In the genomic region with DNA sequence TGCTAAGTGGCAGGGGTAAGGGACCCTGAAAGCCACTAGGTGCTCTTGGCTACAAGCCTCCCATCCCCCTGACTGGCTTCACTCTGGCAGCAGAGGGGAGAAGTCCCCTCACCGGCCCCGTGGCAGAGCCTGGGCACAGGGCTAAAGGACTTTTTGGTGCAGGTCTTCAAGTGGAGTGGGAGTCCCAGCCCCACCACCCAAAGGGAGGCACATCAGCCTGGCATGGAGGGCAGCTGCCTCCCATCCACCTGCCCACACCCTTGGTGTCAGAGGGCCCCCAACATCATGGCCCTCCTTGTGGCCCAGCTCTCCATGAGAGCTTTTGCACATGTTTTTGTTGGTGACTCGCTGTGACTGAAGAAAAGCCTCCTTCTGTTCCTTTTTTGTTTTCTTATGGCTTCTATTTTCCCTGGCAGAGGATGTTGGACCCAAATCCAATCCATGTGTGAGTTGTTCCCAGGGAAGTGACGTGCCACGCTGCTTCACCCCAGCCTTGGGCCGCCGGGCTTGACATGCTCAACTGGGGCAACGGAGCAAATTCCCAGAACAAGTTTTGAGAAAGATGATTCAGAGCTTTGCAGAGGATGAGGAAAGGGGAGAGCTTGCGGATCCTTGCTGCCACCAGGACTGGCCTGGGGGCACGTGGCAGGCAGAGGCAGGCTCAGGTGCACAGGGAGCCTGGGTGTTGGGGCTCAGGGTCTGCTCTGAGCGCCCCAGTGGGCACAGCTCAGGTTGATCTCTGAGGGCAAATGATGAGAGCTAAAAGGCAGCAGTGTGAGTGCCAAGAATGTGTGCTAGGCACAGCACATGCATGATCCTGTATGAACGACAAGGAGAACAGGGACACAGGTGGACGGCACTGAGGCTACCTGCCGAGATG, we compare ENCODE assay signal across 13 cellular contexts. TPM values are rescaled to one million over a fixed set of nuclear protein-coding genes. Genes with fewer than 3 reads are reported as not detected.
DNase-seq lines count a peak whose midpoint lies in the region; ATAC-seq, FAIRE-seq and TF ChIP-seq lines count a peak whose summit lies in the region.
"Had no signal": no experiment of that assay in that cellular context is flagged by ENCODE, and none has a peak within 500 bp of the region (broad histone marks: within the 10 kb centered on the region; RNA-seq: fewer than 3 reads in every experiment).

No MANE protein-coding gene starts in this region.

- FAIRE-seq in small intestine (lab: Jason Lieb, UNC) = no peak

- no peaks in the 10 kb centered on the region for H3K9me3 Mint-ChIP-seq in activated CD8-positive, alpha-beta memory T cell treated with anti-CD3 and anti-CD28 coated beads, Interleukin-2, amount 10 ng/mL, durations not matched to agents 7 days and 5 days (ENCODE audit: low read depth)

- no peak for TF ChIP-seq CTCF in spleen (IDR thresholded peaks at IDR 0.05 in 8 of 11, conservative IDR thresholded peaks at IDR 0.05 in 3 of 11)

- H3K4me3 Mint-ChIP-seq in activated CD8-positive, alpha-beta memory T cell treated with anti-CD3 and anti-CD28 coated beads, Interleukin-2, amount 10 ng/mL, durations not matched to agents 7 days and 5 days = no peak overlapping the region

- no peak for ATAC-seq in left ventricle myocardium superior
- ATAC-seq in activated CD8-positive, alpha-beta memory T cell treated with anti-CD3 and anti-CD28 coated beads, Interleukin-2, amount 10 ng/mL, durations not matched to agents 7 days and 5 days = no peak
- no peak for ATAC-seq in HG02840 (IDR thresholded peaks at IDR 0.05; ENCODE audit: low FRiP score, unreplicated experiment)
- ATAC-seq: HCT116 had no signal

- H3K36me3 ChIP-seq in spleen (peaks cover 0 to 7% (median 0%) of the 10 kb centered on the region in 6 donors), small intestine (ENCODE audit: control insufficient read depth in 2 of 2, insufficient read depth in 2 of 2, low read length in 2 of 2) (no peaks in the 10 kb centered on the region)

- H3K27ac ChIP-seq in spleen (peak overlapping the region in 5 of 8 donors; percentile 57 to 85 (median 71)), small intestine (ENCODE audit: low read depth in 1 of 2, low read length in 1 of 2) (peak overlapping the region in 1 of 2 donors; percentile 47)
- H3K27ac ChIP-seq: KMS-11, SK-N-MC had no signal

- no peaks in the 10 kb centered on the region for H3K36me3 Mint-ChIP-seq in activated CD8-positive, alpha-beta memory T cell treated with anti-CD3 and anti-CD28 coated beads, Interleukin-2, amount 10 ng/mL, durations not matched to agents 7 days and 5 days

- no peak overlapping the region for H3K27ac Mint-ChIP-seq in activated CD8-positive, alpha-beta memory T cell treated with anti-CD3 and anti-CD28 coated beads, Interleukin-2, amount 10 ng/mL, durations not matched to agents 7 days and 5 days

- H3K4me1 ChIP-seq in spleen (peaks cover 4 to 79% (median 47%) of the 10 kb centered on the region in 6 donors), small intestine (ENCODE audit: control insufficient read depth in 2 of 2, insufficient read depth in 1 of 2, low read depth in 1 of 2, low read length in 1 of 2) (no peaks in the 10 kb centered on the region)

- peaks cover 18% of the 10 kb centered on the region for H3K4me1 Mint-ChIP-seq in activated CD8-positive, alpha-beta memory T cell treated with anti-CD3 and anti-CD28 coated beads, Interleukin-2, amount 10 ng/mL, durations not matched to agents 7 days and 5 days

- 90 to 93% (median 91%) methylated on average over 13 to 14 of the region's 14 CpGs for WGBS in spleen, 5 donors
- 85 to 89% (median 85%) methylated on average over 14 of the region's 14 CpGs for WGBS in small intestine, 3 donors

- DNase-seq in GM04504 (ENCODE audit: low read depth) (peak; percentile 86), amniotic epithelial cell (ENCODE audit: low read depth) (peak; percentile 37), left ventricle myocardium superior (peak; percentile 40), spleen (peak; percentile 67), COLO829 (ENCODE audit: low spot score) (no peak), small intestine (no peak)
- DNase-seq in activated CD8-positive, alpha-beta memory T cell treated with anti-CD3 and anti-CD28 coated beads, Interleukin-2, amount 10 ng/mL, durations not matched to agents 7 days and 5 days = no peak
- DNase-seq: activated naive CD4-positive, alpha-beta T cell treated with Interleukin-2 at 50 U/mL for 16 hours; stimulated activated CD4-positive, alpha-beta T cell treated with anti-CD3 and anti-CD28 coated beads, Interleukin-4, amount 100 ng/mL, for 4 hours had no signal

- H3K4me3 ChIP-seq in spleen = no peak overlapping the region
- H3K4me3 ChIP-seq in small intestine (ENCODE audit: low read depth in 1 of 2, low read length in 2 of 2) = no peak overlapping the region
- H3K4me3 ChIP-seq: SK-N-MC had no signal

- H3K27me3 Mint-ChIP-seq in activated CD8-positive, alpha-beta memory T cell treated with anti-CD3 and anti-CD28 coated beads, Interleukin-2, amount 10 ng/mL, durations not matched to agents 7 days and 5 days = peaks cover 29% of the 10 kb centered on the region

- TF ChIP-seq POLR2A in spleen (IDR thresholded peaks at IDR 0.05) = no peak

- H3K9me3 ChIP-seq in spleen (no peaks in the 10 kb centered on the region), small intestine (ENCODE audit: control insufficient read depth, low read depth) (no peaks in the 10 kb centered on the region)

- intact Hi-C loops in left ventricle myocardium superior (cut with micrococcal nuclease) (no loop called here), spleen (cut with DNase I; ENCODE audit: low total_unique reads) (no loop called here)

- H3K27me3 ChIP-seq in spleen (replicated peaks in 1 of 7) = peaks cover 0 to 29% (median 4%) of the 10 kb centered on the region in 7 donors
- H3K27me3 ChIP-seq in small intestine (ENCODE audit: control insufficient read depth in 2 of 2, insufficient read depth in 2 of 2, low read length in 2 of 2) = peaks cover 0 to 4% of the 10 kb centered on the region in 2 donors

- CTCF ChIA-PET in activated CD8-positive, alpha-beta memory T cell treated with anti-CD3 and anti-CD28 coated beads, Interleukin-2, amount 10 ng/mL, durations not matched to agents 7 days and 5 days (lab: Charles Lee) = interaction anchor here (0.7 kb wide), 1 partner anchor 524 kb away, joined by 3 read pairs; no protein-coding TSS in a partner anchor

RNA-seq across cellular contexts. Expression of a gene that starts 1.9 kb away (rescaled TPM):
- total RNA-seq in left ventricle myocardium superior (18.4 TPM), spleen (100 to 1,000 TPM in 2 of 7 donors, 10 to 100 TPM in 5; 67.5 to 106 (median 88.3) TPM)
- polyA plus RNA-seq in spleen (10 to 100 TPM; 41.3 to 71.7 (median 49.7) TPM), small intestine (10 to 100 TPM in 1 of 3 donors, 1 to 10 TPM in 2; 1.3 to 34.8 (median 3.0) TPM)
- total RNA-seq in activated CD8-positive, alpha-beta memory T cell treated with anti-CD3 and anti-CD28 coated beads, Interleukin-2, amount 10 ng/mL, durations not matched to agents 7 days and 5 days = 1 to 10 TPM; 4.0 to 6.6 TPM

RNA-seq across cellular contexts. Expression of a gene that starts 19.9 kb away (rescaled TPM):
- 17.6 TPM for total RNA-seq in left ventricle myocardium superior
- total RNA-seq in spleen = 100 to 1,000 TPM in 1 of 7 donors, 10 to 100 TPM in 6; 42.8 to 104 (median 63.4) TPM
- polyA plus RNA-seq in spleen = 10 to 100 TPM; 22.0 to 44.9 (median 30.3) TPM
- 10 to 100 TPM; 41.8 to 41.9 TPM for total RNA-seq in activated CD8-positive, alpha-beta memory T cell treated with anti-CD3 and anti-CD28 coated beads, Interleukin-2, amount 10 ng/mL, durations not matched to agents 7 days and 5 days
- polyA plus RNA-seq in small intestine = 10 to 100 TPM; 13.8 to 21.9 (median 15.2) TPM

RNA-seq across cellular contexts. Expression of a gene that starts 21.1 kb away (rescaled TPM):
- 92.9 TPM for total RNA-seq in left ventricle myocardium superior
- total RNA-seq in spleen = 10 to 100 TPM; 31.9 to 73.0 (median 40.9) TPM
- 10 to 100 TPM; 53.7 to 79.1 (median 69.4) TPM for polyA plus RNA-seq in spleen
- 100 to 1,000 TPM; 130 to 158 TPM for total RNA-seq in activated CD8-positive, alpha-beta memory T cell treated with anti-CD3 and anti-CD28 coated beads, Interleukin-2, amount 10 ng/mL, durations not matched to agents 7 days and 5 days
- 10 to 100 TPM; 13.6 to 82.4 (median 27.3) TPM for polyA plus RNA-seq in small intestine

RNA-seq across cellular contexts. Expression of a gene that starts 36.8 kb away (rescaled TPM):
- total RNA-seq in left ventricle myocardium superior (967 TPM), spleen (1 to 10 TPM in 4 of 7 donors, under 1 TPM in 2, not detected in 1; 0.75 to 2.8 (median 1.2) TPM)
- polyA plus RNA-seq in spleen (1 to 10 TPM; 1.6 to 4.0 (median 2.6) TPM), small intestine (1 to 10 TPM in 2 of 3 donors, under 1 TPM in 1; 1.00 to 5.7 (median 2.2) TPM)
- under 1 TPM in 1 of 2 experiments, not detected in 1; 0.58 TPM for total RNA-seq in activated CD8-positive, alpha-beta memory T cell treated with anti-CD3 and anti-CD28 coated beads, Interleukin-2, amount 10 ng/mL, durations not matched to agents 7 days and 5 days

RNA-seq across cellular contexts. Expression of a gene that starts 38.9 kb away (rescaled TPM):
- total RNA-seq in left ventricle myocardium superior (2,865 TPM), spleen (1 to 10 TPM in 1 of 7 donors, not detected in 6; 1.6 TPM)
- polyA plus RNA-seq in spleen (under 1 TPM in 1 of 3 donors, not detected in 2; 0.22 TPM), small intestine (10 to 100 TPM in 1 of 3 donors, under 1 TPM in 1, not detected in 1; 0.36 to 13.5 TPM)
- not detected for total RNA-seq in activated CD8-positive, alpha-beta memory T cell treated with anti-CD3 and anti-CD28 coated beads, Interleukin-2, amount 10 ng/mL, durations not matched to agents 7 days and 5 days

Comparison
In these comparisons a context has a peak if more than half of its experiments do, and no peak if none do; other contexts are left out.
1. DNase-seq: peak in GM04504 (single experiment), amniotic epithelial cell (single experiment), left ventricle myocardium superior (single experiment) and spleen (single experiment); none in COLO829 (single experiment), activated CD8-positive, alpha-beta memory T cell treated with anti-CD3 and anti-CD28 coated beads, Interleukin-2, amount 10 ng/mL, durations not matched to agents 7 days and 5 days (single experiment) and small intestine (single experiment).